In the genomic region with DNA sequence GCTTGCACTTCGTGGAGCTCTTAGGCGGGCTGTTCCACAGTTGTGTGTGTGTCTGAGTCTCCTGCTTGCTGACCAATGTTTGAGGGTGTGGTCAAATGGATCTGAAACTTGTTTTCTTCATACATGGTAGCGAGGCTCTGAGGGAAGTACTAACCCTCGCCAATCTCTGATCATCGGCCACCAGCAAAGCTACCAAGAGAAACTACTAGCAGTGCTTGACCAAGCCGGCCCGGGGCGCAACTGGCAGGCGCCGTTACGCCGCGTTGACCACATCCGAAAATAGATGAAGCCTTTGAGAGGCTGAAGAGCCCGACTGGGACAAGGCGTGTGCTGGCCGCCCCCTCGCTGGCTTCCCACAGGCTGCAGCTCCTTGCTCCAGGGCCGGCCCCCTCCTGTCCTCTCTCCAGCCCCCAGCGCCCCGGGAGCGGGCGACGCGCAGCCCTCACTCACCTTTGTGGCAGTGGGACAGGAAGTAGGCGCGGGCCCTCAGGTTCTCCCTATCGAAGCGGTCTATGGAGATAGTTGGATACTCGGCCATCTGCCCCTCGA, we compare ENCODE assay signal across 8 cellular contexts. TPM values are rescaled to one million over a fixed set of nuclear protein-coding genes. Genes with fewer than 3 reads are reported as not detected.
DNase-seq lines count a peak whose midpoint lies in the region; ATAC-seq and TF ChIP-seq lines count a peak whose summit lies in the region.

No MANE protein-coding gene starts in this region.

- peak overlapping the region; percentile 8; the same call in 1 of the 2 replicates for H3K4ac ChIP-seq in IMR-90 (ENCODE audit: low read depth, low read length)

- H4K8ac ChIP-seq in IMR-90 (ENCODE audit: low read depth in 2 of 2, low read length in 2 of 2): peak overlapping the region; percentile 12 to 70; a peak in 2 of 4 replicates

- intact Hi-C loops in IMR-90 (cut with micrococcal nuclease): loop anchor here (1.0 kb wide), 1 partner anchor 153 kb away; no protein-coding TSS in a partner anchor

- TF ChIP-seq POLR2A in IMR-90 (IDR thresholded peaks at IDR 0.05; ENCODE audit: low read depth, low read length): no peak; the same call in 1 of the 2 replicates

- peaks cover 8% of the 10 kb centered on the region; the same call in 1 of the 2 replicates for H3K9me1 ChIP-seq in IMR-90 (ENCODE audit: insufficient read depth, low read length)

- in situ Hi-C loops in IMR-90 (cut with MboI; ENCODE audit: low sequenced_read_pairs): no loop called here

- H3K14ac ChIP-seq in IMR-90 (replicated peaks; ENCODE audit: low read depth, low read length): peak overlapping the region; percentile 68

- peak; percentile 25 for DNase-seq in NCI-H1105 treated with DMSO at 0.1 percent for 48 hours (lab: John Stamatoyannopoulos, UW)
- DNase-seq in NCI-H1105 (lab: John Stamatoyannopoulos, UW): no peak
- DNase-seq in IMR-90: peak; percentile 67
- peak; percentile 24 for DNase-seq in activated T-cell treated with anti-CD3 and anti-CD28 coated beads, Interleukin-2, amount 50 U/mL, for 1 hour
- DNase-seq in foreskin melanocyte: peak; percentile 59
- peak; percentile 91 for DNase-seq in osteoblast (ENCODE audit: insufficient read length, low spot score, missing footprints)
- no peak for DNase-seq in NCI-H2107 (lab: John Stamatoyannopoulos, UW)

- H3K4me1 ChIP-seq in IMR-90 (ENCODE audit: control insufficient read depth, insufficient read depth, low read length) (no peaks in the 10 kb centered on the region), osteoblast (ENCODE audit: insufficient read depth, low read length) (peaks cover 18% of the 10 kb centered on the region)

- BruUV-seq in IMR-90 (replicated peaks; lab: Mats Ljungman, UMichigan): no TSS peak

- H4K20me1 ChIP-seq in IMR-90 (ENCODE audit: insufficient read depth, low read length) (no peaks in the 10 kb centered on the region), osteoblast (ENCODE audit: insufficient read depth, low read length) (peaks cover 5% of the 10 kb centered on the region)

- WGBS in IMR-90 (ENCODE audit: extremely low coverage in 2 of 2, insufficient read length in 1 of 2), 2 experiments: no CpG with 5 or more reads among the region's 31 CpGs

- H2BK15ac ChIP-seq in IMR-90 (ENCODE audit: low read depth, low read length): no peak overlapping the region

- H4K91ac ChIP-seq in IMR-90 (ENCODE audit: insufficient read depth, low read depth, low read length): peak overlapping the region; percentile 6; the same call in 1 of the 2 replicates

- H3K4me2 ChIP-seq in IMR-90 (ENCODE audit: low read depth, low read length): peak overlapping the region; percentile 90
- H3K4me2 ChIP-seq in osteoblast (ENCODE audit: insufficient read depth, low read length): peak overlapping the region; percentile 98

- peak; percentile 37 for ATAC-seq in GM21619 (IDR thresholded peaks at IDR 0.05; ENCODE audit: unreplicated experiment)
- peak; percentile 73 for ATAC-seq in IMR-90 (ENCODE audit: low read depth)

- H2BK5ac ChIP-seq in IMR-90 (ENCODE audit: low read depth, low read length, poor library complexity, severe bottlenecking): peak overlapping the region; percentile 17

- TF ChIP-seq RAD21 in IMR-90 (IDR thresholded peaks at IDR 0.05; ENCODE audit: low read length): no peak

- H3K27ac ChIP-seq in IMR-90 (ENCODE audit: insufficient read depth, low read length) (peak overlapping the region; percentile 42), osteoblast (ENCODE audit: low read depth, low read length) (peak overlapping the region; percentile 84)

- H3K79me2 ChIP-seq in osteoblast (ENCODE audit: insufficient read depth, low read length): peaks cover 47% of the 10 kb centered on the region

- TF ChIP-seq CTCF in IMR-90 (conservative IDR thresholded peaks at IDR 0.05; ENCODE audit: low read depth, low read length) (0 out of 2 replicates have a peak, but pooled peaks have one; percentile 19), osteoblast (IDR thresholded peaks at IDR 0.05; ENCODE audit: extremely low read depth, low read depth, low read length) (no peak)

- H2AK5ac ChIP-seq in IMR-90 (ENCODE audit: low read depth, low read length): no peak overlapping the region

- peaks cover 32 to 52% of the 10 kb centered on the region in 2 experiments for H3K79me1 ChIP-seq in IMR-90 (ENCODE audit: low read depth in 1 of 2, low read length in 2 of 2)

- peak overlapping the region; percentile 56 for H3K9ac ChIP-seq in IMR-90 (ENCODE audit: low read depth, low read length)

- peak overlapping the region; percentile 61 for H3K23ac ChIP-seq in IMR-90 (ENCODE audit: low read depth, low read length)

- H3K56ac ChIP-seq in IMR-90 (ENCODE audit: extremely low read depth, insufficient read depth, low read length): peak overlapping the region; percentile 53; the same call in 1 of the 2 replicates

- CTCF ChIA-PET in IMR-90 (lab: Yijun Ruan, JAX): interaction anchor here (0.9 kb wide), 1 partner anchor 153 kb away, joined by 3 read pairs; no protein-coding TSS in a partner anchor

- no peak overlapping the region; the same call in 1 of the 2 replicates for H2BK120ac ChIP-seq in IMR-90 (ENCODE audit: low read depth, low read length)

- H2AFZ ChIP-seq in IMR-90 (replicated peaks; ENCODE audit: low read length, poor library complexity): peak overlapping the region; percentile 99
- H2AFZ ChIP-seq in osteoblast (ENCODE audit: low read length): peak overlapping the region; percentile 100

- H4K5ac ChIP-seq in IMR-90 (ENCODE audit: low read depth, low read length): peak overlapping the region; percentile 2; the same call in 1 of the 2 replicates

- no peak overlapping the region for H2BK20ac ChIP-seq in IMR-90 (ENCODE audit: low read depth, low read length)

- H3K9me3 ChIP-seq in IMR-90 (ENCODE audit: control insufficient read depth, insufficient read depth, low read length) (no peaks in the 10 kb centered on the region), osteoblast (ENCODE audit: low read depth, low read length) (no peaks in the 10 kb centered on the region)

- H3K4me3 ChIP-seq in IMR-90 (ENCODE audit: insufficient read depth, low read depth, low read length): peak overlapping the region; percentile 51
- peak overlapping the region; percentile 97 for H3K4me3 ChIP-seq in osteoblast (ENCODE audit: insufficient read depth, low read length)

- POLR2A ChIA-PET in IMR-90 (lab: Charles Lee; ENCODE audit: unreplicated experiment): interaction anchor here (0.5 to 0.7 kb wide), 2 partner anchors 149 to 445 kb away, joined by 3 read pairs; no protein-coding TSS in a partner anchor

- H3K36me3 ChIP-seq in IMR-90 (ENCODE audit: control insufficient read depth, insufficient read depth, low read length) (no peaks in the 10 kb centered on the region), osteoblast (ENCODE audit: insufficient read depth, low read length) (no peaks in the 10 kb centered on the region)

- no peak overlapping the region for H3K18ac ChIP-seq in IMR-90 (ENCODE audit: low read depth, low read length)

- no peaks in the 10 kb centered on the region for H3K27me3 ChIP-seq in IMR-90 (ENCODE audit: control insufficient read depth, insufficient read depth, low read length)
- H3K27me3 ChIP-seq in osteoblast (ENCODE audit: insufficient read depth, low read length): no peaks in the 10 kb centered on the region

- peak overlapping the region; percentile 35 for H2AK9ac ChIP-seq in IMR-90 (replicated peaks; ENCODE audit: low read depth, low read length, poor library complexity)

- dilution Hi-C loops in IMR-90 (cut with HindIII; ENCODE audit: low sequenced_read_pairs, unreplicated experiment): no loop called here

TF ChIP-seq in IMR-90, 13 proteins besides CTCF, POLR2A, EP300 and RAD21:
- TF ChIP-seq, protein P1, sequence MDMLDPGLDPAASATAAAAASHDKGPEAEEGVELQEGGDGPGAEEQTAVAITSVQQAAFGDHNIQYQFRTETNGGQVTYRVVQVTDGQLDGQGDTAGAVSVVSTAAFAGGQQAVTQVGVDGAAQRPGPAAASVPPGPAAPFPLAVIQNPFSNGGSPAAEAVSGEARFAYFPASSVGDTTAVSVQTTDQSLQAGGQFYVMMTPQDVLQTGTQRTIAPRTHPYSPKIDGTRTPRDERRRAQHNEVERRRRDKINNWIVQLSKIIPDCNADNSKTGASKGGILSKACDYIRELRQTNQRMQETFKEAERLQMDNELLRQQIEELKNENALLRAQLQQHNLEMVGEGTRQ (IDR thresholded peaks at IDR 0.05; ENCODE audit: low read depth, low read length): no peak
- no peak for TF ChIP-seq MXI1 (IDR thresholded peaks at IDR 0.05; ENCODE audit: borderline replicate concordance, low read depth, low read length)
- TF ChIP-seq BHLHE40 (IDR thresholded peaks at IDR 0.05; ENCODE audit: low read depth, low read length): no peak; the same call in 1 of the 2 replicates
- TF ChIP-seq MAZ (IDR thresholded peaks at IDR 0.05; ENCODE audit: borderline replicate concordance, low read depth, low read length): peak; percentile 7; the same call in 1 of the 2 replicates
- no peak for TF ChIP-seq MAFK (IDR thresholded peaks at IDR 0.05; ENCODE audit: low read depth, low read length)

RNA-seq across cellular contexts. Expression of a gene that starts 0.4 kb away (rescaled TPM):
- total RNA-seq in IMR-90 (2012; rRNA removed): 8.1 TPM in 2 replicates
- 2.6 and 2.9 TPM in 2 replicates for polyA plus RNA-seq in IMR-90 (2012; rRNA removed)
- 0.64 and 0.77 TPM in 2 replicates for polyA plus RNA-seq in IMR-90 (2012; cell fraction: cytosol; rRNA removed)
- 1.4 and 13.9 TPM in 2 replicates for polyA plus RNA-seq in IMR-90 (2012; cell fraction: nucleus; rRNA removed; ENCODE audit: low replicate concordance)
- total RNA-seq in osteoblast: 16.3 and 17.7 TPM in 2 replicates

RNA-seq across cellular contexts. Expression of a gene that starts 5.7 kb away (rescaled TPM):
- not detected in 2 replicates for total RNA-seq in IMR-90 (2012; rRNA removed)
- not detected in 2 replicates for polyA plus RNA-seq in IMR-90 (2012; rRNA removed)
- 0.17 TPM in 1 of 2 replicates, not detected in the other for polyA plus RNA-seq in IMR-90 (2012; cell fraction: cytosol; rRNA removed)
- not detected in 2 replicates for polyA plus RNA-seq in IMR-90 (2012; cell fraction: nucleus; rRNA removed; ENCODE audit: low replicate concordance)
- total RNA-seq in osteoblast: 1.2 TPM in 1 of 2 replicates, not detected in the other

Comparison
In these comparisons a context has a peak if more than half of its experiments do, and no peak if none do; other contexts are left out.
1. DNase-seq: peak in NCI-H1105 treated with DMSO at 0.1 percent for 48 hours (single experiment), IMR-90 (single experiment), activated T-cell treated with anti-CD3 and anti-CD28 coated beads, Interleukin-2, amount 50 U/mL, for 1 hour (single experiment), foreskin melanocyte (single experiment) and osteoblast (single experiment); none in NCI-H1105 (single experiment) and NCI-H2107 (single experiment).